8 cellular contexts compared by ENCODE assay signal in genomic region chr13:71320452-71320851, GRCh38.
DNase-seq lines count a peak whose midpoint lies in the region; ATAC-seq, FAIRE-seq and TF ChIP-seq lines count a peak whose summit lies in the region.

No MANE protein-coding gene starts in this region.

- H3K27me3 Mint-ChIP-seq in astrocyte (ENCODE audit: low read depth, unreplicated experiment) (no peaks in the 10 kb centered on the region), osteocyte (ENCODE audit: unreplicated experiment) (peaks cover 4% of the 10 kb centered on the region)

- no peaks in the 10 kb centered on the region for H3K79me2 ChIP-seq in astrocyte (ENCODE audit: insufficient read depth, low read length)

- H4K20me1 ChIP-seq in astrocyte (ENCODE audit: insufficient read depth, low read length) = no peaks in the 10 kb centered on the region

- H3K4me3 Mint-ChIP-seq in astrocyte (ENCODE audit: unreplicated experiment) (no peak overlapping the region), osteocyte (ENCODE audit: unreplicated experiment) (no peak overlapping the region)

- H3K27ac ChIP-seq in astrocyte (ENCODE audit: low read depth, low read length) = no peak overlapping the region

- FAIRE-seq in astrocyte (lab: Jason Lieb, UNC) = no peak

- H3K9ac ChIP-seq in astrocyte (ENCODE audit: low read length) = no peak overlapping the region

- TF ChIP-seq CTCF in LNCAP (IDR thresholded peaks at IDR 0.05) (peak; percentile 15; the same call in 1 of the 2 replicates), astrocyte (IDR thresholded peaks at IDR 0.05; ENCODE audit: insufficient read depth, low read depth, low read length) (peak; percentile 34), osteocyte (IDR thresholded peaks at IDR 0.05) (peak; percentile 44)

- no peak overlapping the region for H2AFZ ChIP-seq in astrocyte (ENCODE audit: low read depth, low read length)

- DNase-seq in NCI-H1417 (lab: John Stamatoyannopoulos, UW) (peak in 2 of 3 experiments; percentile 21 to 29), NCI-H1417 treated with DMSO at 0.1 percent for 48 hours (lab: John Stamatoyannopoulos, UW) (no peak), astrocyte (ENCODE audit: low read depth) (no peak), osteocyte (ENCODE audit: extremely low spot score, unreplicated experiment) (no peak), GM03348 (ENCODE audit: low spot score) (no peak), ecto neural progenitor cell (ENCODE audit: low spot score) (no peak)

- no peak for ATAC-seq in GM21528 (IDR thresholded peaks at IDR 0.05; ENCODE audit: low FRiP score, unreplicated experiment)

- H3K4me1 Mint-ChIP-seq in astrocyte (ENCODE audit: low read depth, unreplicated experiment) = no peaks in the 10 kb centered on the region
- no peaks in the 10 kb centered on the region for H3K4me1 Mint-ChIP-seq in osteocyte (ENCODE audit: unreplicated experiment)

- H3K4me1 ChIP-seq in astrocyte (ENCODE audit: insufficient read depth, low read length) = no peaks in the 10 kb centered on the region

- H3K36me3 ChIP-seq in astrocyte (ENCODE audit: insufficient read depth, low read length) = no peaks in the 10 kb centered on the region

- H3K27ac Mint-ChIP-seq in astrocyte (ENCODE audit: unreplicated experiment) (no peak overlapping the region), osteocyte (ENCODE audit: unreplicated experiment) (no peak overlapping the region)

- H3K4me2 ChIP-seq in astrocyte (ENCODE audit: low read length) = no peak overlapping the region

- H3K36me3 Mint-ChIP-seq in astrocyte (ENCODE audit: low read depth, unreplicated experiment) (no peaks in the 10 kb centered on the region), osteocyte (ENCODE audit: unreplicated experiment) (no peaks in the 10 kb centered on the region)

- H3K27me3 ChIP-seq in astrocyte (ENCODE audit: insufficient read depth, low read length) = no peaks in the 10 kb centered on the region

- no peaks in the 10 kb centered on the region for H3K9me3 Mint-ChIP-seq in astrocyte (ENCODE audit: unreplicated experiment)
- no peaks in the 10 kb centered on the region for H3K9me3 Mint-ChIP-seq in osteocyte (ENCODE audit: unreplicated experiment)

- H3K9me3 ChIP-seq in astrocyte (ENCODE audit: insufficient read depth, low read depth, low read length) = no peaks in the 10 kb centered on the region

- no peak overlapping the region for H3K4me3 ChIP-seq in astrocyte (ENCODE audit: insufficient read depth, low read depth, low read length)

Comparison
In these comparisons a context has a peak if more than half of its experiments do, and no peak if none do; other contexts are left out.
1. DNase-seq: peak in NCI-H1417 (2 of 3); none in NCI-H1417 treated with DMSO at 0.1 percent for 48 hours (single experiment), astrocyte (single experiment), osteocyte (single experiment), GM03348 (single experiment) and ecto neural progenitor cell (single experiment).
2. Peak in every context shown above with its lines, with median percentiles within 50 percentile points of each other: CTCF ChIP-seq.